Comparison of ENCODE assay signal across 8 cellular contexts in genomic region chr22:49917997-49918910, GRCh38. TPM values are rescaled to one million over a fixed set of nuclear protein-coding genes. Genes with fewer than 3 reads are reported as not detected.
DNase-seq lines count a peak whose midpoint lies in the region; ATAC-seq, FAIRE-seq and TF ChIP-seq lines count a peak whose summit lies in the region.

Gene ALG12 (minus strand): TSS chr22:49918438. CDS start chr22:49913765, 4,673 bp downstream.
A gene with protein sequence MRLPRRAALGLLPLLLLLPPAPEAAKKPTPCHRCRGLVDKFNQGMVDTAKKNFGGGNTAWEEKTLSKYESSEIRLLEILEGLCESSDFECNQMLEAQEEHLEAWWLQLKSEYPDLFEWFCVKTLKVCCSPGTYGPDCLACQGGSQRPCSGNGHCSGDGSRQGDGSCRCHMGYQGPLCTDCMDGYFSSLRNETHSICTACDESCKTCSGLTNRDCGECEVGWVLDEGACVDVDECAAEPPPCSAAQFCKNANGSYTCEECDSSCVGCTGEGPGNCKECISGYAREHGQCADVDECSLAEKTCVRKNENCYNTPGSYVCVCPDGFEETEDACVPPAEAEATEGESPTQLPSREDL (plus strand): TSS chr22:49918634. CDS start chr22:49918770, 136 bp downstream.

- no peaks in the 10 kb centered on the region for H3K27me3 Mint-ChIP-seq in T-cell

- intact Hi-C loops in cardiac septum (cut with DNase I): loop anchor here (2.0 to 5.0 kb wide), 2 partner anchors 65 to 151 kb away; partner anchors contain the start of gene ZBED4
- intact Hi-C loops in transverse colon (cut with DNase I; ENCODE audit: low total_unique reads): no loop called here

- in situ Hi-C loops in transverse colon (cut with MboI; ENCODE audit: low pct_ligation_motif_present in 1 of 4, low pct_unique_long_range_greater_than_20kb in 1 of 4, low sequenced_read_pairs in 3 of 4): loop anchor here in 1 of 4 donors (10.0 kb wide), 1 partner anchor 143 kb away; no protein-coding TSS in a partner anchor

- no peak for TF ChIP-seq CTCF in transverse colon (IDR thresholded peaks at IDR 0.05)

- H3K27ac Mint-ChIP-seq in T-cell: peak within 1 kb of the TSS; percentile 77 to 85

- H3K9me3 ChIP-seq in transverse colon: no peaks in the 10 kb centered on the region

- H3K27me3 ChIP-seq in transverse colon: no peaks in the 10 kb centered on the region

- H3K27ac ChIP-seq in adipose tissue (ENCODE audit: low read depth, low read length) (peak within 1 kb of the TSS; percentile 21), transverse colon (peak within 1 kb of the TSS; percentile 94 to 97 (median 95))

- POLR2A ChIA-PET in T-cell (lab: Charles Lee): no interaction called here

- H3K9me3 Mint-ChIP-seq in T-cell: no peaks in the 10 kb centered on the region

- H3K4me3 Mint-ChIP-seq in T-cell: peak within 1 kb of the TSS; percentile 85 to 87 (median 85)

- H3K4me1 Mint-ChIP-seq in T-cell: peaks cover 18 to 41% (median 23%) of the 10 kb centered on the region in 3 donors

- peak within 1 kb of the TSS; percentile 69 to 89 (median 76) for H3K4me3 ChIP-seq in transverse colon

- peaks cover 0 to 4% (median under 1%) of the 10 kb centered on the region in 4 donors for H3K36me3 ChIP-seq in transverse colon

- CTCF ChIA-PET in T-cell (lab: Charles Lee): no interaction called here

- peaks cover 14% of the 10 kb centered on the region for H3K36me3 Mint-ChIP-seq in T-cell

- WGBS in adipose tissue, 3 donors: 0 to 1% (median 1%) methylated on average over 79 to 103 of the region's 103 CpGs
- WGBS in transverse colon (ENCODE audit: low coverage in 1 of 2), 2 donors: 1% methylated on average over 29 of the region's 103 CpGs; no CpG with 5 or more reads in 1 of the 2 donors

- peak; percentile 98 for FAIRE-seq in GM12892 (lab: Jason Lieb, UNC)

- TF ChIP-seq POLR2A in GM12892 (IDR thresholded peaks at IDR 0.05; ENCODE audit: low read depth, low read length) (peak; percentile 79; the same call in 1 of the 2 replicates), transverse colon (IDR thresholded peaks at IDR 0.05) (peak; percentile 63)

- DNase-seq in GM12892 (ENCODE audit: insufficient read length): peak; percentile 99
- DNase-seq in NCI-H1436 (lab: John Stamatoyannopoulos, UW): peak; percentile 93
- DNase-seq in T-cell: peak; percentile 89 to 96 (median 94)
- peak; percentile 99 for DNase-seq in cardiac septum (ENCODE audit: low spot score)
- peak; percentile 96 for DNase-seq in pons (ENCODE audit: low spot score)
- DNase-seq in transverse colon: peak; percentile 98

- TF ChIP-seq EP300 in transverse colon (IDR thresholded peaks at IDR 0.05; ENCODE audit: low read depth): no peak

- peaks cover 12 to 23% (median 19%) of the 10 kb centered on the region in 4 donors for H3K4me1 ChIP-seq in transverse colon

- ATAC-seq in HG02798 (IDR thresholded peaks at IDR 0.05; ENCODE audit: poor library complexity, unreplicated experiment) (peak; percentile 94), T-cell (replicated peaks in 1 of 4) (peak; percentile 97 to 99 (median 98))

RNA-seq across cellular contexts. Expression of gene ALG12, which starts in this region (rescaled TPM):
- 4.9 TPM for polyA plus RNA-seq in GM12892 (2012; ENCODE audit: missing spikeins)
- total RNA-seq in T-cell (10 to 100 TPM; 15.7 to 22.1 (median 15.9) TPM), cardiac septum (14.3 TPM), transverse colon (10 to 100 TPM; 10.1 to 24.4 (median 18.3) TPM)
- polyA plus RNA-seq in adipose tissue: 1 to 10 TPM; 5.3 to 9.6 (median 9.3) TPM

RNA-seq across cellular contexts. Expression of the second gene that starts in this region (rescaled TPM):
- 16.7 TPM for polyA plus RNA-seq in GM12892 (2012; ENCODE audit: missing spikeins)
- total RNA-seq in T-cell: 10 to 100 TPM; 28.2 to 42.7 (median 39.6) TPM
- 10 to 100 TPM; 30.0 to 53.5 (median 41.7) TPM for polyA plus RNA-seq in adipose tissue
- 32.9 TPM for total RNA-seq in cardiac septum
- 10 to 100 TPM; 31.0 to 37.9 (median 36.4) TPM for total RNA-seq in transverse colon

Comparison
In these comparisons a context has a peak if more than half of its experiments do, and no peak if none do; other contexts are left out.
1. Peak in every context shown above with its lines: DNase-seq, ATAC-seq, H3K4me3 ChIP-seq and H3K27ac ChIP-seq.